In the genomic region with DNA sequence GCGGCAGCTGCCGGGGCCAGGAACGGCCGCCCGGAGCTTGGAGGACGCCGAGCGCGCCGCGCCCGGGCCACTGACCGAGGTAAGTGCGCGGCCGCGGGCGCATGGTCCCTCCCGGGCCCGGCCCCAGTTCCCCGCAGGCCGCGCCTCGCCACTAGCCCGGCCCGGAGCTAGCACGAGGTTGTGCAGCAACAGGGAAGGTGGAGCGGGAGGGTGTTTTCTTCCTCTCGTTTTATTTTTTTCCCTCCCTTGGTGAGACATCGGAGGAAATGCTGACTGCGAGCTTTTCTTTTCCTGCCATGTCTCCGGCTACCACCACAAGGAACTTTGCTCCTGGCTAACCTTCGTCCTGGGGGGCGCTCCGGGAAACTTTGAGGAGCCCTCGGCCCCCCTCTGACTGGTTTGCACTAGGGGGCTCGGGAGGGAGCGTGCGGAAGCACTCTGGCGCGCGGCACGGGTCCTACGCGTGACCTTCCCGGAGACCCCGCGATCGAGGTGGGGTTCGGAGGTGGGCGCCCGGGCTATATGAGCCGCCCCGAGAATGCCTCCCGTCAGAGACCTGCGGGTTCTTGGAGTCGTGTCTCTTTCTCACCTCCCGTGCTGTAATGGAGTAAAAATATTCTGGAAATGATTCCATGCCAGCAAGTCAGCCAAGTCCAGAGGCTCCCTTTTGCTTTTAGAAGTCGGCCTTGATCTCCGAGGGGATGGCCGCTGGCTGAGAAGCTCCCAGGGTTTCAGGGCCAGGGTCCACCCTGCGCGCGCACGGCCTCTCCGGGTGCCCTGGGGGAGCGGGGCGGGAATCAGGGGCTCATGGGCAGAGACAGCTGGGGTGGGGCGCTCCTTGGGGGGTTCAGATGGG, we compare ENCODE assay signal across 7 cellular contexts. TPM values are rescaled to one million over a fixed set of nuclear protein-coding genes. Genes with fewer than 3 reads are reported as not detected.
DNase-seq lines count a peak whose midpoint lies in the region; ATAC-seq and TF ChIP-seq lines count a peak whose summit lies in the region.

No MANE protein-coding gene starts in this region.

- H3K27me3 Mint-ChIP-seq in WTC11 (ENCODE audit: low read depth): peaks cover 46% of the 10 kb centered on the region

- peak overlapping the region; percentile 76 for H3K4me3 Mint-ChIP-seq in WTC11

- no peaks in the 10 kb centered on the region for H3K36me3 ChIP-seq in iPS-15b (ENCODE audit: control insufficient read depth, insufficient read depth, low read length)
- H3K36me3 ChIP-seq in smooth muscle cell (ENCODE audit: low read depth): no peaks in the 10 kb centered on the region

- DNase-seq in HEK293T (ENCODE audit: extremely low spot score) (peak; percentile 56), WTC11 (ENCODE audit: low spot score) (peak; percentile 41), smooth muscle cell (lab: John Stamatoyannopoulos, UW; ENCODE audit: unreplicated experiment) (no peak)
- no peak for DNase-seq in effector CD8-positive, alpha-beta T cell (lab: John Stamatoyannopoulos, UW)

- no peaks in the 10 kb centered on the region for H3K9me3 ChIP-seq in iPS-15b (ENCODE audit: control insufficient read depth, insufficient read depth, low read length)
- H3K9me3 ChIP-seq in smooth muscle cell (replicated peaks; ENCODE audit: low read depth): no peaks in the 10 kb centered on the region

- H3K4me3 ChIP-seq in iPS-15b (ENCODE audit: low read depth, low read length) (peak overlapping the region; percentile 71), smooth muscle cell (peak overlapping the region; percentile 57)

- CTCF ChIA-PET in HEK293T (lab: Yijun Ruan, JAX): no interaction called here
- CTCF ChIA-PET in WTC11 (lab: Charles Lee): interaction anchor here (0.8 to 4.3 kb wide), 5 partner anchors 19 to 136 kb away, joined by 3 to 17 read pairs (median 6); no protein-coding TSS in a partner anchor

- POLR2A ChIA-PET in HEK293T (lab: Yijun Ruan, JAX): no interaction called here
- POLR2A ChIA-PET in WTC11 (lab: Charles Lee): no interaction called here

- H3K9ac ChIP-seq in iPS-15b (ENCODE audit: low read depth, low read length) (no peak overlapping the region), smooth muscle cell (ENCODE audit: low read depth) (no peak overlapping the region)

- H3K27me3 ChIP-seq in iPS-15b (ENCODE audit: control insufficient read depth, insufficient read depth, low read length): peaks cover 40% of the 10 kb centered on the region
- peaks cover 43% of the 10 kb centered on the region for H3K27me3 ChIP-seq in smooth muscle cell (ENCODE audit: low read depth)

- H3K27ac ChIP-seq in smooth muscle cell (ENCODE audit: low read depth): no peak overlapping the region

- peak overlapping the region; percentile 75 for H2AFZ ChIP-seq in smooth muscle cell (ENCODE audit: low read depth)

- peak overlapping the region; percentile 94 for H3K4me2 ChIP-seq in smooth muscle cell

- TF ChIP-seq CTCF in WTC11 (IDR thresholded peaks at IDR 0.05) (no peak), smooth muscle cell (IDR thresholded peaks at IDR 0.05; ENCODE audit: borderline replicate concordance, insufficient read depth, poor library complexity, severe bottlenecking) (no peak)

- peaks cover 18% of the 10 kb centered on the region for H3K4me1 Mint-ChIP-seq in WTC11

- H3K4me1 ChIP-seq in iPS-15b (ENCODE audit: control insufficient read depth, insufficient read depth, low read length): no peaks in the 10 kb centered on the region
- H3K4me1 ChIP-seq in smooth muscle cell (ENCODE audit: low read depth): peaks cover 11% of the 10 kb centered on the region

- H4K20me1 ChIP-seq in smooth muscle cell (ENCODE audit: low read depth): no peaks in the 10 kb centered on the region

- H3K36me3 Mint-ChIP-seq in WTC11: no peaks in the 10 kb centered on the region

- H3K9me3 Mint-ChIP-seq in WTC11: no peaks in the 10 kb centered on the region

- H3K27ac Mint-ChIP-seq in WTC11: no peak overlapping the region

- no peaks in the 10 kb centered on the region for H3F3A ChIP-seq in smooth muscle cell (ENCODE audit: low read depth)

- 2% methylated on average over 64 of the region's 69 CpGs for WGBS in smooth muscle cell (ENCODE audit: low lambda C conversion rate)

- ATAC-seq in WTC11 (peak; percentile 6), HG03460 (IDR thresholded peaks at IDR 0.05; ENCODE audit: unreplicated experiment) (no peak), HG02763 (IDR thresholded peaks at IDR 0.05; ENCODE audit: unreplicated experiment) (no peak)

- H3K79me2 ChIP-seq in smooth muscle cell (ENCODE audit: low read depth): no peaks in the 10 kb centered on the region

TF ChIP-seq in HEK293T, 16 proteins besides CTCF, POLR2A, EP300 and RAD21:
- TF ChIP-seq L3MBTL2 (conservative IDR thresholded peaks at IDR 0.05) (peak; percentile 90), FOXA1 (IDR thresholded peaks at IDR 0.05) (no peak), FOXM1 (IDR thresholded peaks at IDR 0.05; ENCODE audit: borderline replicate concordance) (no peak)

TF ChIP-seq in WTC11, 78 proteins besides CTCF, POLR2A, EP300 and RAD21:
- TF ChIP-seq, protein P1, sequence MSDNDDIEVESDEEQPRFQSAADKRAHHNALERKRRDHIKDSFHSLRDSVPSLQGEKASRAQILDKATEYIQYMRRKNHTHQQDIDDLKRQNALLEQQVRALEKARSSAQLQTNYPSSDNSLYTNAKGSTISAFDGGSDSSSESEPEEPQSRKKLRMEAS (CRISPR knock-in tag; IDR thresholded peaks at IDR 0.05): peak; percentile 44; the same call in 1 of the 2 replicates
- TF ChIP-seq GRHL2 (CRISPR knock-in tag; IDR thresholded peaks at IDR 0.05; ENCODE audit: insufficient replicate concordance, severe bottlenecking): no peak
- TF ChIP-seq TP53 (CRISPR knock-in tag; IDR thresholded peaks at IDR 0.05): 0 out of 2 replicates have a peak, but pooled peaks have one; percentile 15
TF ChIP-seq in WTC11: peak in this region for 2.

RNA-seq across cellular contexts. Expression of a gene that starts 0.9 kb away (rescaled TPM):
- total RNA-seq in WTC11 (2021) (2.2 to 2.3 TPM (median 2.3 TPM) in 3 replicates), smooth muscle cell (0.04 TPM in 2 replicates)
- 0.18 and 1.0 TPM in 2 replicates for polyA plus RNA-seq in smooth muscle cell

Comparison
In these comparisons a context has a peak if more than half of its experiments do, and no peak if none do; other contexts are left out.
1. DNase-seq: peak in HEK293T (single experiment) and WTC11 (single experiment); none in smooth muscle cell (single experiment) and effector CD8-positive, alpha-beta T cell (single experiment).